11 cellular contexts compared by ENCODE assay signal in the genomic region with DNA sequence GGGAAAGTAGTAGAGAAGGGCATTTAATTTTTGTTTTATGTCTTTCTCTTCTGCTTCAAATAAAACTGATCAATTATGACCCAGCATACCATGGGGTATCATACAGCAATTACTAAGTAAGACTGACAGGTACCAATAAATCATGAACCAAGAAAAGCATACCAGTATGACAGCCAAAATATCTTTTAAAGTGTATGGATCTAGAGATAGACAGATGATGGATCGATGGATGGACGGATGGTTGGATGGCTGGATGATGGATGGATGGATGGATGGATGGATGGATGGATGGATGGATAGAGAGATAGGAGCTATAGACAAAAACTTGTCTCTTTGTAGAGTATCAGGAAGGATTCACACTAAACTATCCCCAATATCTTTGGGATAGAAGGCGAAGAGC. TPM values are rescaled to one million over a fixed set of nuclear protein-coding genes. Genes with fewer than 3 reads are reported as not detected.
DNase-seq lines count a peak whose midpoint lies in the region; ATAC-seq and TF ChIP-seq lines count a peak whose summit lies in the region.
"Had no signal": no experiment of that assay in that cellular context is flagged by ENCODE, and none has a peak within 500 bp of the region (broad histone marks: within the 10 kb centered on the region; RNA-seq: fewer than 3 reads in every experiment).

No MANE protein-coding gene starts in this region.

- no peak for TF ChIP-seq EP300 in sigmoid colon (IDR thresholded peaks at IDR 0.05)

- dilution Hi-C loops in mammary epithelial cell (cut with HindIII; ENCODE audit: low sequenced_read_pairs): no loop called here

- DNase-seq in MCF 10A (ENCODE audit: unreplicated experiment) (no peak), mammary epithelial cell (no peak), NCI-H2107 treated with DMSO at 0.1 percent for 48 hours (lab: John Stamatoyannopoulos, UW; ENCODE audit: unreplicated experiment) (no peak), sigmoid colon (no peak), islet precursor cell (no peak)
- DNase-seq in activated CD8-positive, alpha-beta T cell treated with anti-CD3 and anti-CD28 coated beads, Interleukin-2, amount 10 ng/mL, durations not matched to agents 7 days and 5 days: no peak
- DNase-seq: central memory CD4-positive, alpha-beta T cell; GDM1; RPMI8226 had no signal

- peak overlapping the region; percentile 96 for H3K4me3 Mint-ChIP-seq in MCF 10A (ENCODE audit: unreplicated experiment)
- peak overlapping the region; percentile 96 for H3K4me3 Mint-ChIP-seq in activated CD8-positive, alpha-beta T cell treated with anti-CD3 and anti-CD28 coated beads, Interleukin-2, amount 10 ng/mL, durations not matched to agents 7 days and 5 days

- H3K36me3 ChIP-seq in mammary epithelial cell (ENCODE audit: insufficient read depth, low read length) (no peaks in the 10 kb centered on the region), sigmoid colon (no peaks in the 10 kb centered on the region)

- no peaks in the 10 kb centered on the region for H4K20me1 ChIP-seq in mammary epithelial cell (ENCODE audit: insufficient read depth, low read length)

- no peak overlapping the region for H3K27ac Mint-ChIP-seq in MCF 10A (ENCODE audit: low read depth, unreplicated experiment)
- peak overlapping the region; percentile 70 for H3K27ac Mint-ChIP-seq in activated CD8-positive, alpha-beta T cell treated with anti-CD3 and anti-CD28 coated beads, Interleukin-2, amount 10 ng/mL, durations not matched to agents 7 days and 5 days

- no peak overlapping the region for H3K4me3 ChIP-seq in mammary epithelial cell (replicated peaks in 1 of 3; ENCODE audit: insufficient read depth in 1 of 3, low read depth in 2 of 3, low read length in 3 of 3)
- H3K4me3 ChIP-seq in mononuclear cell (ENCODE audit: low read length): peak overlapping the region; percentile 75
- no peak overlapping the region for H3K4me3 ChIP-seq in sigmoid colon

- ATAC-seq in activated CD8-positive, alpha-beta T cell treated with anti-CD3 and anti-CD28 coated beads, Interleukin-2, amount 10 ng/mL, durations not matched to agents 7 days and 5 days: no peak
- ATAC-seq in esophagus mucosa: no peak

- TF ChIP-seq POLR2A in sigmoid colon (IDR thresholded peaks at IDR 0.05): no peak

- no peaks in the 10 kb centered on the region for H3K27me3 Mint-ChIP-seq in MCF 10A (ENCODE audit: insufficient read depth, unreplicated experiment)
- H3K27me3 Mint-ChIP-seq in activated CD8-positive, alpha-beta T cell treated with anti-CD3 and anti-CD28 coated beads, Interleukin-2, amount 10 ng/mL, durations not matched to agents 7 days and 5 days (ENCODE audit: low read depth): no peaks in the 10 kb centered on the region

- intact Hi-C loops in MCF 10A (cut with micrococcal nuclease): no loop called here
- intact Hi-C loops in mammary epithelial cell (cut with micrococcal nuclease): no loop called here
- intact Hi-C loops in sigmoid colon (cut with DNase I): no loop called here

- in situ Hi-C loops in mammary epithelial cell (cut with MboI; ENCODE audit: low sequenced_read_pairs in 2 of 2): no loop called here

- no peak overlapping the region for H2AFZ ChIP-seq in mammary epithelial cell (ENCODE audit: low read depth, low read length)

- H3K4me1 ChIP-seq in mammary epithelial cell (ENCODE audit: insufficient read depth, low read length): peaks cover 30% of the 10 kb centered on the region
- H3K4me1 ChIP-seq in mononuclear cell (ENCODE audit: insufficient read depth, low read length): peaks cover 46% of the 10 kb centered on the region
- H3K4me1 ChIP-seq in sigmoid colon: peaks cover 0 to 15% (median 5%) of the 10 kb centered on the region in 4 donors

- H3K27me3 ChIP-seq in mammary epithelial cell (ENCODE audit: insufficient read depth, low read length) (no peaks in the 10 kb centered on the region), mononuclear cell (ENCODE audit: insufficient read depth, low read length) (no peaks in the 10 kb centered on the region), sigmoid colon (no peaks in the 10 kb centered on the region)

- no peaks in the 10 kb centered on the region for H3K9me3 Mint-ChIP-seq in MCF 10A (ENCODE audit: unreplicated experiment)
- H3K9me3 Mint-ChIP-seq in activated CD8-positive, alpha-beta T cell treated with anti-CD3 and anti-CD28 coated beads, Interleukin-2, amount 10 ng/mL, durations not matched to agents 7 days and 5 days (ENCODE audit: insufficient read depth): no peaks in the 10 kb centered on the region

- 100% methylated on average over 3 of the region's 3 CpGs for WGBS in mammary epithelial cell (ENCODE audit: low coverage, missing lambda C conversion rate)
- WGBS in sigmoid colon, 2 donors: 95 to 99% methylated on average over 3 of the region's 3 CpGs

- no peak for TF ChIP-seq CTCF in MCF 10A (IDR thresholded peaks at IDR 0.05; ENCODE audit: unreplicated experiment)
- no peak for TF ChIP-seq CTCF in mammary epithelial cell (conservative IDR thresholded peaks at IDR 0.05 in 1 of 2, IDR thresholded peaks at IDR 0.05 in 1 of 2; ENCODE audit: extremely low read depth in 1 of 2, insufficient read depth in 1 of 2, low read depth in 1 of 2, low read length in 2 of 2)
- no peak for TF ChIP-seq CTCF in sigmoid colon (IDR thresholded peaks at IDR 0.05)

- no peak overlapping the region for H3K27ac ChIP-seq in mammary epithelial cell (ENCODE audit: insufficient read depth, low read depth, low read length)
- H3K27ac ChIP-seq in sigmoid colon: peak overlapping the region in 1 of 4 donors; percentile 88

- no TSS peak for BruUV-seq in MCF 10A (replicated peaks; lab: Mats Ljungman, UMichigan)
- BruUV-seq in mammary epithelial cell (replicated peaks; lab: Mats Ljungman, UMichigan): no TSS peak

- H3K9ac ChIP-seq in mammary epithelial cell (ENCODE audit: insufficient read depth, low read length): no peak overlapping the region

- H3K79me2 ChIP-seq in mammary epithelial cell (ENCODE audit: insufficient read depth, low read length): peaks cover 6% of the 10 kb centered on the region

- CTCF ChIA-PET in MCF 10A (lab: Yijun Ruan, JAX) (interaction anchor here (0.6 kb wide), 1 partner anchor 216 kb away, joined by 3 read pairs; no protein-coding TSS in a partner anchor), mammary epithelial cell (lab: Charles Lee; ENCODE audit: low non-redundant PET) (no interaction called here)
- CTCF ChIA-PET in activated CD8-positive, alpha-beta T cell treated with anti-CD3 and anti-CD28 coated beads, Interleukin-2, amount 10 ng/mL, durations not matched to agents 7 days and 5 days (lab: Charles Lee): interaction anchor here (1.4 kb wide), 1 partner anchor 13 kb away, joined by 3 read pairs; no protein-coding TSS in a partner anchor

- H3K9me3 ChIP-seq in mammary epithelial cell (replicated peaks; ENCODE audit: insufficient read depth, low read length): no peaks in the 10 kb centered on the region
- no peaks in the 10 kb centered on the region for H3K9me3 ChIP-seq in mononuclear cell (ENCODE audit: low read depth, low read length)
- no peaks in the 10 kb centered on the region for H3K9me3 ChIP-seq in sigmoid colon

- peaks cover 13% of the 10 kb centered on the region for H3K36me3 Mint-ChIP-seq in MCF 10A (ENCODE audit: insufficient read depth, unreplicated experiment)
- H3K36me3 Mint-ChIP-seq in activated CD8-positive, alpha-beta T cell treated with anti-CD3 and anti-CD28 coated beads, Interleukin-2, amount 10 ng/mL, durations not matched to agents 7 days and 5 days (ENCODE audit: low read depth): peaks cover 49% of the 10 kb centered on the region

- POLR2A ChIA-PET in MCF 10A (lab: Yijun Ruan, JAX): interaction anchor here (2.4 kb wide), 1 partner anchor 161 kb away, joined by 14 read pairs; the partner anchor contains the start of gene DDX60
- POLR2A ChIA-PET in activated CD8-positive, alpha-beta T cell treated with anti-CD3 and anti-CD28 coated beads, Interleukin-2, amount 10 ng/mL, durations not matched to agents 7 days and 5 days (lab: Charles Lee): interaction anchor here (1.3 to 3.3 kb wide), 4 partner anchors 27 to 161 kb away, joined by 4 to 27 read pairs (median 10); partner anchors contain the start of gene DDX60

- peaks cover 29% of the 10 kb centered on the region for H3K4me1 Mint-ChIP-seq in MCF 10A (ENCODE audit: insufficient read depth, unreplicated experiment)
- peaks cover 76% of the 10 kb centered on the region for H3K4me1 Mint-ChIP-seq in activated CD8-positive, alpha-beta T cell treated with anti-CD3 and anti-CD28 coated beads, Interleukin-2, amount 10 ng/mL, durations not matched to agents 7 days and 5 days (ENCODE audit: low read depth)

- no peak overlapping the region for H3K4me2 ChIP-seq in mammary epithelial cell (ENCODE audit: insufficient read depth, low read depth, low read length)

RNA-seq across cellular contexts. Expression of gene DDX60L, which starts 1.4 kb away (rescaled TPM):
- total RNA-seq in MCF 10A (2022): 3.4 and 6.1 TPM in 2 replicates
- 10 to 100 TPM in 1 of 2 donors, 1 to 10 TPM in 1; 6.8 to 12.2 TPM for total RNA-seq in mammary epithelial cell
- polyA plus RNA-seq in mammary epithelial cell: 5.7 TPM
- polyA minus RNA-seq in mammary epithelial cell: 11.7 TPM
- 10 to 100 TPM; 59.3 to 61.1 TPM for total RNA-seq in activated CD8-positive, alpha-beta T cell treated with anti-CD3 and anti-CD28 coated beads, Interleukin-2, amount 10 ng/mL, durations not matched to agents 7 days and 5 days
- total RNA-seq in mononuclear cell: 33.9 TPM
- 10 to 100 TPM; 11.4 to 19.1 (median 16.5) TPM for total RNA-seq in sigmoid colon
- polyA plus RNA-seq in sigmoid colon: 10 to 100 TPM; 13.6 to 16.2 (median 14.8) TPM
- total RNA-seq in esophagus mucosa: 4.6 TPM

RNA-seq across cellular contexts. Expression of gene PALLD, which starts 18.0 kb away (rescaled TPM):
- total RNA-seq in MCF 10A (2022) (94.6 and 191 TPM in 2 replicates), mammary epithelial cell (100 to 1,000 TPM; 296 to 380 TPM), mononuclear cell (1.8 TPM), sigmoid colon (1,000 to 10,000 TPM; 1,233 to 1,991 (median 1,564) TPM), esophagus mucosa (70.1 TPM)
- polyA plus RNA-seq in mammary epithelial cell (122 TPM), sigmoid colon (10 to 100 TPM; 40.7 to 72.1 (median 71.5) TPM)
- polyA minus RNA-seq in mammary epithelial cell: 433 TPM
- 1 to 10 TPM; 1.2 to 1.3 TPM for total RNA-seq in activated CD8-positive, alpha-beta T cell treated with anti-CD3 and anti-CD28 coated beads, Interleukin-2, amount 10 ng/mL, durations not matched to agents 7 days and 5 days

Comparison
In these comparisons a context has a peak if more than half of its experiments do, and no peak if none do; other contexts are left out.
1. RNA of gene PALLD, which starts 18.0 kb away (total RNA-seq): 1,233 to 1,991 TPM in sigmoid colon, 296 to 380 TPM in mammary epithelial cell, 94.6 to 191 TPM in MCF 10A and 70.1 TPM in esophagus mucosa (single experiment); 1.8 TPM in mononuclear cell (single experiment) and 1.2 to 1.3 TPM in activated CD8-positive, alpha-beta T cell treated with anti-CD3 and anti-CD28 coated beads, Interleukin-2, amount 10 ng/mL, durations not matched to agents 7 days and 5 days; every median in the first group is over 10 times any median in the second.